15 cellular contexts compared by ENCODE assay signal in genomic region chr7:47621985-47622561, GRCh38. TPM values are rescaled to one million over a fixed set of nuclear protein-coding genes. Genes with fewer than 3 reads are reported as not detected.
DNase-seq lines count a peak whose midpoint lies in the region; ATAC-seq and TF ChIP-seq lines count a peak whose summit lies in the region.
"Had no signal": no experiment of that assay in that cellular context is flagged by ENCODE, and none has a peak within 500 bp of the region (broad histone marks: within the 10 kb centered on the region; RNA-seq: fewer than 3 reads in every experiment).

No MANE protein-coding gene starts in this region.

- H3K4me1 ChIP-seq in Peyer's patch: peaks cover 0 to 15% (median under 1%) of the 10 kb centered on the region in 4 donors
- peaks cover 11% of the 10 kb centered on the region for H3K4me1 ChIP-seq in fibroblast of lung (ENCODE audit: control insufficient read depth, extremely low read depth, insufficient read depth, low read length)
- peaks cover 10 to 15% (median 13%) of the 10 kb centered on the region in 4 donors for H3K4me1 ChIP-seq in upper lobe of left lung
- H3K4me1 ChIP-seq: parathyroid adenoma had no signal

- no peaks in the 10 kb centered on the region for H4K20me1 ChIP-seq in fibroblast of lung (ENCODE audit: control insufficient read depth, extremely low read depth, insufficient read depth, low read length)

- H3K4me1 Mint-ChIP-seq in neural crest cell: peaks cover 40% of the 10 kb centered on the region
- H3K4me1 Mint-ChIP-seq: activated CD8-positive, alpha-beta memory T cell treated with anti-CD3 and anti-CD28 coated beads, Interleukin-2, amount 10 ng/mL, durations not matched to agents 7 days and 5 days; stimulated activated naive CD8-positive, alpha-beta T cell treated with anti-CD3 and anti-CD28 coated beads, Interleukin-15, amount 100 ng/mL, for 72 hours had no signal

- no peaks in the 10 kb centered on the region for H3K9me3 Mint-ChIP-seq in neural crest cell
- H3K9me3 Mint-ChIP-seq: activated naive CD8-positive, alpha-beta T cell treated with anti-CD3 and anti-CD28 coated beads, Interleukin-2, amount 10 ng/mL, durations not matched to agents 7 days and 5 days; stimulated activated naive CD8-positive, alpha-beta T cell treated with anti-CD3 and anti-CD28 coated beads, Interleukin-15, amount 100 ng/mL, for 72 hours had no signal

- no peaks in the 10 kb centered on the region for H3K36me3 ChIP-seq in Peyer's patch
- H3K36me3 ChIP-seq in fibroblast of lung (ENCODE audit: control insufficient read depth, insufficient read depth, low read length): no peaks in the 10 kb centered on the region
- H3K36me3 ChIP-seq in upper lobe of left lung: no peaks in the 10 kb centered on the region

- H3K27ac ChIP-seq in Peyer's patch: peak overlapping the region in 3 of 4 donors; percentile 42 to 67 (median 56)
- peak overlapping the region; percentile 85 for H3K27ac ChIP-seq in fibroblast of lung (ENCODE audit: insufficient read depth, low read length)
- H3K27ac ChIP-seq in upper lobe of left lung: peak overlapping the region; percentile 1 to 62 (median 47)
- H3K27ac ChIP-seq: parathyroid adenoma had no signal

- peak overlapping the region; percentile 82 for H2AFZ ChIP-seq in fibroblast of lung (ENCODE audit: low read length)
- H2AFZ ChIP-seq: parathyroid adenoma had no signal

- peak overlapping the region; percentile 82 for H3K27ac Mint-ChIP-seq in neural crest cell (ENCODE audit: unreplicated experiment)
- H3K27ac Mint-ChIP-seq: activated CD8-positive, alpha-beta memory T cell treated with anti-CD3 and anti-CD28 coated beads, Interleukin-2, amount 10 ng/mL, durations not matched to agents 7 days and 5 days; activated naive CD8-positive, alpha-beta T cell treated with anti-CD3 and anti-CD28 coated beads, Interleukin-2, amount 10 ng/mL, durations not matched to agents 7 days and 5 days had no signal

- H3K9me3 ChIP-seq in Peyer's patch (no peaks in the 10 kb centered on the region), fibroblast of lung (ENCODE audit: control insufficient read depth, insufficient read depth, low read depth, low read length) (no peaks in the 10 kb centered on the region), upper lobe of left lung (no peaks in the 10 kb centered on the region)

- H3K4me3 Mint-ChIP-seq in neural crest cell: no peak overlapping the region
- H3K4me3 Mint-ChIP-seq: activated CD8-positive, alpha-beta memory T cell treated with anti-CD3 and anti-CD28 coated beads, Interleukin-2, amount 10 ng/mL, durations not matched to agents 7 days and 5 days; activated naive CD8-positive, alpha-beta T cell treated with anti-CD3 and anti-CD28 coated beads, Interleukin-2, amount 10 ng/mL, durations not matched to agents 7 days and 5 days; stimulated activated naive CD8-positive, alpha-beta T cell treated with anti-CD3 and anti-CD28 coated beads, Interleukin-15, amount 100 ng/mL, for 72 hours had no signal

- no peak overlapping the region for H3K4me2 ChIP-seq in fibroblast of lung (ENCODE audit: extremely low read depth, insufficient read depth, low read length)

- H3K9ac ChIP-seq in fibroblast of lung (ENCODE audit: insufficient read depth, low read length): no peak overlapping the region
- H3K9ac ChIP-seq: parathyroid adenoma had no signal

- 80 to 89% methylated on average over 13 to 14 of the region's 14 CpGs for WGBS in upper lobe of left lung, 2 donors

- H3K27me3 Mint-ChIP-seq in neural crest cell (ENCODE audit: low read depth): no peaks in the 10 kb centered on the region
- H3K27me3 Mint-ChIP-seq: activated CD8-positive, alpha-beta memory T cell treated with anti-CD3 and anti-CD28 coated beads, Interleukin-2, amount 10 ng/mL, durations not matched to agents 7 days and 5 days; activated naive CD8-positive, alpha-beta T cell treated with anti-CD3 and anti-CD28 coated beads, Interleukin-2, amount 10 ng/mL, durations not matched to agents 7 days and 5 days; stimulated activated naive CD8-positive, alpha-beta T cell treated with anti-CD3 and anti-CD28 coated beads, Interleukin-15, amount 100 ng/mL, for 72 hours had no signal

- no peak overlapping the region for H3K4me3 ChIP-seq in Peyer's patch
- no peak overlapping the region for H3K4me3 ChIP-seq in fibroblast of lung (replicated peaks in 1 of 4; ENCODE audit: control extremely low read depth in 1 of 4, insufficient read depth in 1 of 4, low read depth in 3 of 4, low read length in 4 of 4)
- no peak overlapping the region for H3K4me3 ChIP-seq in upper lobe of left lung

- no peaks in the 10 kb centered on the region for H3K36me3 Mint-ChIP-seq in neural crest cell (ENCODE audit: low read depth)
- H3K36me3 Mint-ChIP-seq: activated CD8-positive, alpha-beta memory T cell treated with anti-CD3 and anti-CD28 coated beads, Interleukin-2, amount 10 ng/mL, durations not matched to agents 7 days and 5 days; activated naive CD8-positive, alpha-beta T cell treated with anti-CD3 and anti-CD28 coated beads, Interleukin-2, amount 10 ng/mL, durations not matched to agents 7 days and 5 days had no signal

- TF ChIP-seq CTCF in Peyer's patch (IDR thresholded peaks at IDR 0.05) (no peak), fibroblast of lung (conservative IDR thresholded peaks at IDR 0.05 in 1 of 2, IDR thresholded peaks at IDR 0.05 in 1 of 2; ENCODE audit: low read depth in 1 of 2, low read length in 2 of 2) (no peak), neural crest cell (conservative IDR thresholded peaks at IDR 0.05) (no peak), upper lobe of left lung (IDR thresholded peaks at IDR 0.05) (no peak)

- ATAC-seq in upper lobe of left lung (ENCODE audit: low FRiP score in 2 of 2): peak in 1 of 2 donors; percentile 5
- no peak for ATAC-seq in HG03469 (IDR thresholded peaks at IDR 0.05; ENCODE audit: unreplicated experiment)
- ATAC-seq in GM18870 (IDR thresholded peaks at IDR 0.05; ENCODE audit: unreplicated experiment): no peak
- ATAC-seq: activated CD8-positive, alpha-beta memory T cell treated with anti-CD3 and anti-CD28 coated beads, Interleukin-2, amount 10 ng/mL, durations not matched to agents 7 days and 5 days; stimulated activated naive CD8-positive, alpha-beta T cell treated with anti-CD3 and anti-CD28 coated beads, Interleukin-15, amount 100 ng/mL, for 72 hours had no signal

- H3K27me3 ChIP-seq in Peyer's patch (no peaks in the 10 kb centered on the region), fibroblast of lung (ENCODE audit: control insufficient read depth, insufficient read depth, low read length) (no peaks in the 10 kb centered on the region), upper lobe of left lung (no peaks in the 10 kb centered on the region)

- TF ChIP-seq POLR2A in Peyer's patch (IDR thresholded peaks at IDR 0.05) (no peak), upper lobe of left lung (IDR thresholded peaks at IDR 0.05) (no peak)

- no peaks in the 10 kb centered on the region for H3K79me2 ChIP-seq in fibroblast of lung (ENCODE audit: control insufficient read depth, insufficient read depth, low read length)
- H3K79me2 ChIP-seq: parathyroid adenoma had no signal

- DNase-seq in Peyer's patch: no peak
- no peak for DNase-seq in fibroblast of lung (ENCODE audit: low read depth in 2 of 2)
- DNase-seq in neural crest cell (ENCODE audit: low read depth, low spot score): no peak
- DNase-seq in upper lobe of left lung: no peak
- no peak for DNase-seq in OCI-M2 (lab: John Stamatoyannopoulos, UW; ENCODE audit: unreplicated experiment)
- DNase-seq: activated CD8-positive, alpha-beta memory T cell treated with anti-CD3 and anti-CD28 coated beads, Interleukin-2, amount 10 ng/mL, durations not matched to agents 7 days and 5 days; activated naive CD8-positive, alpha-beta T cell treated with anti-CD3 and anti-CD28 coated beads, Interleukin-2, amount 10 ng/mL, durations not matched to agents 7 days and 5 days; dermis blood vessel endothelial cell; islet precursor cell; NCI-H1092 treated with DMSO at 0.1 percent for 48 hours; stimulated activated CD4-positive, alpha-beta T cell treated with anti-CD3 and anti-CD28 coated beads, Interleukin-4, amount 100 ng/mL, for 24 hours; stimulated activated naive CD8-positive, alpha-beta T cell treated with anti-CD3 and anti-CD28 coated beads, Interleukin-15, amount 100 ng/mL, for 72 hours had no signal

- TF ChIP-seq EP300 in upper lobe of left lung (IDR thresholded peaks at IDR 0.05): no peak

RNA-seq across cellular contexts. Expression of gene TNS3, which starts 40.2 kb away (rescaled TPM):
- total RNA-seq in Peyer's patch: 100 to 1,000 TPM in 3 of 4 donors, 10 to 100 TPM in 1; 79.5 to 157 (median 112) TPM
- 52.6 and 88.8 TPM in 2 replicates for total RNA-seq in fibroblast of lung
- polyA plus RNA-seq in fibroblast of lung: 52.9 and 74.4 TPM in 2 replicates
- 54.7 and 86.1 TPM in 2 replicates for polyA plus RNA-seq in fibroblast of lung (2012)
- 200 and 269 TPM in 2 replicates for polyA minus RNA-seq in fibroblast of lung (ENCODE audit: low replicate concordance)
- 25.0 and 26.4 TPM in 2 replicates for total RNA-seq in neural crest cell
- total RNA-seq in upper lobe of left lung: 100 to 1,000 TPM in 5 of 6 donors, 10 to 100 TPM in 1; 90.6 to 266 (median 143) TPM
